ENCODE assay signal across 2 cellular contexts in genomic region chr1:180290265-180291001, GRCh38.
TF ChIP-seq lines count a peak whose summit lies in the region.

No MANE protein-coding gene starts in this region.

TF ChIP-seq in A549, 52 proteins besides CTCF, POLR2A, EP300 and RAD21:
- TF ChIP-seq NFE2L2 (conservative IDR thresholded peaks at IDR 0.05; ENCODE audit: low read length), result no peak
- no peak for TF ChIP-seq SREBF2 (IDR thresholded peaks at IDR 0.05)
- no peak for TF ChIP-seq RFX5 (IDR thresholded peaks at IDR 0.05)
- TF ChIP-seq BHLHE40 (IDR thresholded peaks at IDR 0.05; ENCODE audit: low read depth, low read length), result no peak
- TF ChIP-seq ZNF302 (CRISPR knock-in tag; IDR thresholded peaks at IDR 0.05), result no peak
- TF ChIP-seq FOSL2 (IDR thresholded peaks at IDR 0.05), result no peak
- TF ChIP-seq FOSL2 (CRISPR knock-in tag; IDR thresholded peaks at IDR 0.05), result no peak
- TF ChIP-seq KDM1A (IDR thresholded peaks at IDR 0.05; ENCODE audit: low read depth), result no peak
- TF ChIP-seq FOSB (CRISPR knock-in tag; IDR thresholded peaks at IDR 0.05), result no peak
- no peak for TF ChIP-seq RNF2 (IDR thresholded peaks at IDR 0.05; ENCODE audit: borderline replicate concordance, low read depth)
- no peak for TF ChIP-seq NR3C1 (IDR thresholded peaks at IDR 0.05)
- no peak for TF ChIP-seq FOXS1 (CRISPR knock-in tag; IDR thresholded peaks at IDR 0.05)
- no peak for TF ChIP-seq NPAS2 (CRISPR knock-in tag; IDR thresholded peaks at IDR 0.05; ENCODE audit: borderline replicate concordance)
- no peak for TF ChIP-seq ZSCAN20 (CRISPR knock-in tag; IDR thresholded peaks at IDR 0.05)
- no peak for TF ChIP-seq TP53 (CRISPR knock-in tag; IDR thresholded peaks at IDR 0.05)
- TF ChIP-seq CBX8 (IDR thresholded peaks at IDR 0.05), result no peak
- TF ChIP-seq, protein P1, sequence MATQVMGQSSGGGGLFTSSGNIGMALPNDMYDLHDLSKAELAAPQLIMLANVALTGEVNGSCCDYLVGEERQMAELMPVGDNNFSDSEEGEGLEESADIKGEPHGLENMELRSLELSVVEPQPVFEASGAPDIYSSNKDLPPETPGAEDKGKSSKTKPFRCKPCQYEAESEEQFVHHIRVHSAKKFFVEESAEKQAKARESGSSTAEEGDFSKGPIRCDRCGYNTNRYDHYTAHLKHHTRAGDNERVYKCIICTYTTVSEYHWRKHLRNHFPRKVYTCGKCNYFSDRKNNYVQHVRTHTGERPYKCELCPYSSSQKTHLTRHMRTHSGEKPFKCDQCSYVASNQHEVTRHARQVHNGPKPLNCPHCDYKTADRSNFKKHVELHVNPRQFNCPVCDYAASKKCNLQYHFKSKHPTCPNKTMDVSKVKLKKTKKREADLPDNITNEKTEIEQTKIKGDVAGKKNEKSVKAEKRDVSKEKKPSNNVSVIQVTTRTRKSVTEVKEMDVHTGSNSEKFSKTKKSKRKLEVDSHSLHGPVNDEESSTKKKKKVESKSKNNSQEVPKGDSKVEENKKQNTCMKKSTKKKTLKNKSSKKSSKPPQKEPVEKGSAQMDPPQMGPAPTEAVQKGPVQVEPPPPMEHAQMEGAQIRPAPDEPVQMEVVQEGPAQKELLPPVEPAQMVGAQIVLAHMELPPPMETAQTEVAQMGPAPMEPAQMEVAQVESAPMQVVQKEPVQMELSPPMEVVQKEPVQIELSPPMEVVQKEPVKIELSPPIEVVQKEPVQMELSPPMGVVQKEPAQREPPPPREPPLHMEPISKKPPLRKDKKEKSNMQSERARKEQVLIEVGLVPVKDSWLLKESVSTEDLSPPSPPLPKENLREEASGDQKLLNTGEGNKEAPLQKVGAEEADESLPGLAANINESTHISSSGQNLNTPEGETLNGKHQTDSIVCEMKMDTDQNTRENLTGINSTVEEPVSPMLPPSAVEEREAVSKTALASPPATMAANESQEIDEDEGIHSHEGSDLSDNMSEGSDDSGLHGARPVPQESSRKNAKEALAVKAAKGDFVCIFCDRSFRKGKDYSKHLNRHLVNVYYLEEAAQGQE (IDR thresholded peaks at IDR 0.05), result no peak
- TF ChIP-seq, protein P2, sequence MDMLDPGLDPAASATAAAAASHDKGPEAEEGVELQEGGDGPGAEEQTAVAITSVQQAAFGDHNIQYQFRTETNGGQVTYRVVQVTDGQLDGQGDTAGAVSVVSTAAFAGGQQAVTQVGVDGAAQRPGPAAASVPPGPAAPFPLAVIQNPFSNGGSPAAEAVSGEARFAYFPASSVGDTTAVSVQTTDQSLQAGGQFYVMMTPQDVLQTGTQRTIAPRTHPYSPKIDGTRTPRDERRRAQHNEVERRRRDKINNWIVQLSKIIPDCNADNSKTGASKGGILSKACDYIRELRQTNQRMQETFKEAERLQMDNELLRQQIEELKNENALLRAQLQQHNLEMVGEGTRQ (IDR thresholded peaks at IDR 0.05), result no peak
- no peak for TF ChIP-seq RCOR1 (IDR thresholded peaks at IDR 0.05; ENCODE audit: low read depth, low read length)
- TF ChIP-seq MYC (IDR thresholded peaks at IDR 0.05; ENCODE audit: borderline replicate concordance, low read length), result no peak

TF ChIP-seq in HCT116, 20 proteins besides CTCF, POLR2A, EP300 and RAD21:
- no peak for TF ChIP-seq CBX3 (IDR thresholded peaks at IDR 0.05; ENCODE audit: low read depth)
- no peak for TF ChIP-seq MAX (IDR thresholded peaks at IDR 0.05)
- no peak for TF ChIP-seq YY1 (IDR thresholded peaks at IDR 0.05; ENCODE audit: extremely low read depth, insufficient replicate concordance, low read depth, low read length)
- no peak for TF ChIP-seq ATF3 (IDR thresholded peaks at IDR 0.05)
- no peak for TF ChIP-seq FOSL1 (IDR thresholded peaks at IDR 0.05; ENCODE audit: low read depth)
- TF ChIP-seq TCF7L2 (IDR thresholded peaks at IDR 0.05; ENCODE audit: borderline replicate concordance, extremely low read depth, insufficient read depth, insufficient read length), result no peak
- no peak for TF ChIP-seq CEBPB (IDR thresholded peaks at IDR 0.05; ENCODE audit: low read depth)
- TF ChIP-seq ZNF274 (IDR thresholded peaks at IDR 0.05; ENCODE audit: low read depth, low read length), result no peak
- TF ChIP-seq SP1 (IDR thresholded peaks at IDR 0.05; ENCODE audit: low read depth), result no peak
- no peak for TF ChIP-seq EGR1 (IDR thresholded peaks at IDR 0.05; ENCODE audit: low read depth)
- no peak for TF ChIP-seq JUND (IDR thresholded peaks at IDR 0.05)
- TF ChIP-seq SRF (IDR thresholded peaks at IDR 0.05; ENCODE audit: low read depth), result no peak
- TF ChIP-seq POLR2AphosphoS5 (IDR thresholded peaks at IDR 0.05; ENCODE audit: low read depth, low read length), result no peak
- TF ChIP-seq, protein P1 (IDR thresholded peaks at IDR 0.05; ENCODE audit: low read depth), result no peak
- no peak for TF ChIP-seq ELF1 (IDR thresholded peaks at IDR 0.05; ENCODE audit: borderline replicate concordance, low read depth)
- TF ChIP-seq EZH2 (IDR thresholded peaks at IDR 0.05), result no peak
- TF ChIP-seq, protein P3, sequence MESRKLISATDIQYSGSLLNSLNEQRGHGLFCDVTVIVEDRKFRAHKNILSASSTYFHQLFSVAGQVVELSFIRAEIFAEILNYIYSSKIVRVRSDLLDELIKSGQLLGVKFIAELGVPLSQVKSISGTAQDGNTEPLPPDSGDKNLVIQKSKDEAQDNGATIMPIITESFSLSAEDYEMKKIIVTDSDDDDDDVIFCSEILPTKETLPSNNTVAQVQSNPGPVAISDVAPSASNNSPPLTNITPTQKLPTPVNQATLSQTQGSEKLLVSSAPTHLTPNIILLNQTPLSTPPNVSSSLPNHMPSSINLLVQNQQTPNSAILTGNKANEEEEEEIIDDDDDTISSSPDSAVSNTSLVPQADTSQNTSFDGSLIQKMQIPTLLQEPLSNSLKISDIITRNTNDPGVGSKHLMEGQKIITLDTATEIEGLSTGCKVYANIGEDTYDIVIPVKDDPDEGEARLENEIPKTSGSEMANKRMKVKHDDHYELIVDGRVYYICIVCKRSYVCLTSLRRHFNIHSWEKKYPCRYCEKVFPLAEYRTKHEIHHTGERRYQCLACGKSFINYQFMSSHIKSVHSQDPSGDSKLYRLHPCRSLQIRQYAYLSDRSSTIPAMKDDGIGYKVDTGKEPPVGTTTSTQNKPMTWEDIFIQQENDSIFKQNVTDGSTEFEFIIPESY (IDR thresholded peaks at IDR 0.05; ENCODE audit: extremely low read depth, insufficient replicate concordance, low read length), result no peak
- TF ChIP-seq EZH2phosphoT487 (IDR thresholded peaks at IDR 0.05; ENCODE audit: borderline replicate concordance), result no peak
